In the genomic region with DNA sequence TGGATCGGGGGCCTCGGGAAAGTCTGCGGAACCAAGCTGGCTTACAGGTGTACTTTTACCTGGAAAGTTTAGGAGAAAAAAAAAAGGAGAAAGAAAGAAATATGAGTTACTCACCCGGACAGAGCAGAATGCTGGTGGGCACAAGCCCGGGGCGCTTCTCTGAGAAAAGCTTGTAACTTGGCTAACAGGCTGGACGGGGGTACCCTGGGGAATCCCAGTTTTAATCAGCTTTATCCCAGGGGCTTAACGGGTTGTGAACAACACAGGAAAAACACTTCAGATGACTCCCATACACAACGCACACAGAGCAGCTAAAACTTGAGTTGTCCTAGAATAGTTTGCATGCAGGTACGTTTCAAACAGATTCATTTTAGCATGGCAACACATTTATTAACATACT, we compare ENCODE assay signal across 25 cellular contexts. TPM values are rescaled to one million over a fixed set of nuclear protein-coding genes. Genes with fewer than 3 reads are reported as not detected.
DNase-seq lines count a peak whose midpoint lies in the region; ATAC-seq and TF ChIP-seq lines count a peak whose summit lies in the region.
"Had no signal": no experiment of that assay in that cellular context is flagged by ENCODE, and none has a peak within 500 bp of the region (broad histone marks: within the 10 kb centered on the region; RNA-seq: fewer than 3 reads in every experiment).

No MANE protein-coding gene starts in this region.

- no peak for TF ChIP-seq CTCF in gastrocnemius medialis (IDR thresholded peaks at IDR 0.05 in 4 of 5, conservative IDR thresholded peaks at IDR 0.05 in 1 of 5)

- H3K36me3 ChIP-seq in stomach smooth muscle (ENCODE audit: control insufficient read depth in 2 of 2, insufficient read depth in 2 of 2, low read length in 2 of 2) (peaks cover 2 to 5% of the 10 kb centered on the region in 2 donors), gastrocnemius medialis (peaks cover 0 to 8% of the 10 kb centered on the region in 2 donors)

- H3K27ac ChIP-seq in stomach smooth muscle (ENCODE audit: low read length) (peak overlapping the region; percentile 18), gastrocnemius medialis (peak overlapping the region in 2 of 4 donors; percentile 7 to 14), caudate nucleus (ENCODE audit: low read depth, low read length) (no peak overlapping the region)
- H3K27ac ChIP-seq: psoas muscle had no signal

- intact Hi-C loops in gastrocnemius medialis (cut with DNase I; ENCODE audit: low total_unique reads): no loop called here

- TF ChIP-seq POLR2A in gastrocnemius medialis (IDR thresholded peaks at IDR 0.05): no peak

- peaks cover 2% of the 10 kb centered on the region for H3K27me3 Mint-ChIP-seq in T-helper 2 cell treated with Interferon-gamma antibody and Interleukin-4, amounts not matched to agents 5 μg/mL and 100 μg/mL, for 36 hours (ENCODE audit: low read depth)
- H3K27me3 Mint-ChIP-seq in immature natural killer cell (ENCODE audit: low read depth in 3 of 3): peaks cover 2 to 8% (median 4%) of the 10 kb centered on the region in 3 donors

- H3K27ac Mint-ChIP-seq in T-helper 2 cell treated with Interferon-gamma antibody and Interleukin-4, amounts not matched to agents 5 μg/mL and 100 μg/mL, for 36 hours: peak overlapping the region; percentile 49
- peak overlapping the region in 5 of 6 donors; percentile 57 to 89 (median 86) for H3K27ac Mint-ChIP-seq in immature natural killer cell
- H3K27ac Mint-ChIP-seq: activated naive CD8-positive, alpha-beta T cell treated with anti-CD3 and anti-CD28 coated beads for 36 hours had no signal

- H3K27me3 ChIP-seq in stomach smooth muscle (ENCODE audit: control insufficient read depth in 1 of 2, insufficient read depth in 2 of 2, low read length in 2 of 2): no peaks in the 10 kb centered on the region
- H3K27me3 ChIP-seq in gastrocnemius medialis: no peaks in the 10 kb centered on the region

- no peak overlapping the region for H3K9ac ChIP-seq in stomach smooth muscle (ENCODE audit: low read length in 2 of 2)

- H3K4me3 ChIP-seq in stomach smooth muscle (ENCODE audit: low read length in 2 of 2) (no peak overlapping the region), gastrocnemius medialis (no peak overlapping the region)
- H3K4me3 ChIP-seq: K562, psoas muscle had no signal

- in situ Hi-C loops in gastrocnemius medialis (cut with MboI; ENCODE audit: low sequenced_read_pairs in 4 of 4): no loop called here

- no peak for DNase-seq in T-helper 2 cell treated with Interferon-gamma antibody and Interleukin-4, amounts not matched to agents 5 μg/mL and 100 μg/mL, for 36 hours (ENCODE audit: low spot score)
- DNase-seq in T-helper 2 cell: no peak
- peak; percentile 92 for DNase-seq in NCI-H82 (lab: John Stamatoyannopoulos, UW)
- DNase-seq in immature natural killer cell: no peak
- no peak for DNase-seq in gastrocnemius medialis
- DNase-seq in DMS 273 (lab: John Stamatoyannopoulos, UW; ENCODE audit: unreplicated experiment): no peak
- DNase-seq in caudate nucleus (lab: John Stamatoyannopoulos, UW): no peak
- DNase-seq: 8988T; activated CD8-positive, alpha-beta memory T cell treated with anti-CD3 and anti-CD28 coated beads for 24 hours; activated naive CD8-positive, alpha-beta T cell treated with anti-CD3 and anti-CD28 coated beads for 36 hours; activated T-cell treated with anti-CD3 and anti-CD28 coated beads, Interleukin-2, amount 50 U/mL, for 4 hours; DMS53; effector CD8-positive, alpha-beta T cell; GF-D8; mesendoderm; NCI-H187; NCI-H2227 treated with DMSO at 0.1 percent for 48 hours; NCI-H748 treated with DMSO at 0.1 percent for 48 hours; psoas muscle; SIG-M5; small intestine; stimulated activated CD4-positive, alpha-beta T cell treated with anti-CD3 and anti-CD28 coated beads, Interleukin-2, amount 100 ng/mL, for 48 hours; stimulated activated naive CD8-positive, alpha-beta T cell treated with anti-CD3 and anti-CD28 coated beads, Interleukin-15, Interleukin-2, amounts not matched to agents 100 U/mL and 50 U/mL, for 24 hours had no signal

- H3K9me3 Mint-ChIP-seq in T-helper 2 cell treated with Interferon-gamma antibody and Interleukin-4, amounts not matched to agents 5 μg/mL and 100 μg/mL, for 36 hours: no peaks in the 10 kb centered on the region
- H3K9me3 Mint-ChIP-seq in immature natural killer cell: peaks cover 0 to 2% (median 0%) of the 10 kb centered on the region in 6 donors
- H3K9me3 Mint-ChIP-seq: activated naive CD8-positive, alpha-beta T cell treated with anti-CD3 and anti-CD28 coated beads for 36 hours; activated T-cell treated with anti-CD3 and anti-CD28 coated beads, Interleukin-2, amount 50 U/mL, for 4 hours had no signal

- H3K4me3 Mint-ChIP-seq in T-helper 2 cell treated with Interferon-gamma antibody and Interleukin-4, amounts not matched to agents 5 μg/mL and 100 μg/mL, for 36 hours: no peak overlapping the region
- H3K4me3 Mint-ChIP-seq in immature natural killer cell: peak overlapping the region in 3 of 5 donors; percentile 3 to 58 (median 43)
- H3K4me3 Mint-ChIP-seq: activated naive CD8-positive, alpha-beta T cell treated with anti-CD3 and anti-CD28 coated beads for 36 hours had no signal

- H3K4me1 Mint-ChIP-seq in T-helper 2 cell treated with Interferon-gamma antibody and Interleukin-4, amounts not matched to agents 5 μg/mL and 100 μg/mL, for 36 hours (ENCODE audit: low read depth): peaks cover 81% of the 10 kb centered on the region
- peaks cover 62 to 70% of the 10 kb centered on the region in 2 donors for H3K4me1 Mint-ChIP-seq in immature natural killer cell

- peaks cover 46% of the 10 kb centered on the region for H3K36me3 Mint-ChIP-seq in T-helper 2 cell treated with Interferon-gamma antibody and Interleukin-4, amounts not matched to agents 5 μg/mL and 100 μg/mL, for 36 hours (ENCODE audit: low read depth)
- H3K36me3 Mint-ChIP-seq in immature natural killer cell: peaks cover 4 to 21% (median 18%) of the 10 kb centered on the region in 3 donors

- H3K9me3 ChIP-seq in stomach smooth muscle (ENCODE audit: control insufficient read depth in 2 of 2, low read length in 2 of 2) (no peaks in the 10 kb centered on the region), gastrocnemius medialis (no peaks in the 10 kb centered on the region)
- H3K9me3 ChIP-seq: psoas muscle had no signal

- no peaks in the 10 kb centered on the region for H3K4me1 ChIP-seq in stomach smooth muscle (ENCODE audit: control insufficient read depth, insufficient read depth, low read length)
- peaks cover 24 to 34% of the 10 kb centered on the region in 2 donors for H3K4me1 ChIP-seq in gastrocnemius medialis

- ATAC-seq in gastrocnemius medialis: no peak
- ATAC-seq: activated T-cell treated with anti-CD3 and anti-CD28 coated beads, Interleukin-2, amount 50 U/mL, for 4 hours; K562; psoas muscle; stimulated activated naive CD8-positive, alpha-beta T cell treated with anti-CD3 and anti-CD28 coated beads, Interleukin-15, Interleukin-2, amounts not matched to agents 100 U/mL and 50 U/mL, for 24 hours had no signal

RNA-seq across cellular contexts. Expression of a gene that starts 37.3 kb away (rescaled TPM):
- polyA plus RNA-seq in immature natural killer cell: 100 to 1,000 TPM in 1 of 3 donors, 10 to 100 TPM in 2; 55.0 to 102 (median 91.0) TPM
- 10 to 100 TPM in 3 of 4 donors, 1 to 10 TPM in 1; 6.8 to 45.6 (median 32.0) TPM for total RNA-seq in gastrocnemius medialis
- polyA plus RNA-seq: K562 had no signal
